ENCODE assay signal across 24 cellular contexts in the genomic region with DNA sequence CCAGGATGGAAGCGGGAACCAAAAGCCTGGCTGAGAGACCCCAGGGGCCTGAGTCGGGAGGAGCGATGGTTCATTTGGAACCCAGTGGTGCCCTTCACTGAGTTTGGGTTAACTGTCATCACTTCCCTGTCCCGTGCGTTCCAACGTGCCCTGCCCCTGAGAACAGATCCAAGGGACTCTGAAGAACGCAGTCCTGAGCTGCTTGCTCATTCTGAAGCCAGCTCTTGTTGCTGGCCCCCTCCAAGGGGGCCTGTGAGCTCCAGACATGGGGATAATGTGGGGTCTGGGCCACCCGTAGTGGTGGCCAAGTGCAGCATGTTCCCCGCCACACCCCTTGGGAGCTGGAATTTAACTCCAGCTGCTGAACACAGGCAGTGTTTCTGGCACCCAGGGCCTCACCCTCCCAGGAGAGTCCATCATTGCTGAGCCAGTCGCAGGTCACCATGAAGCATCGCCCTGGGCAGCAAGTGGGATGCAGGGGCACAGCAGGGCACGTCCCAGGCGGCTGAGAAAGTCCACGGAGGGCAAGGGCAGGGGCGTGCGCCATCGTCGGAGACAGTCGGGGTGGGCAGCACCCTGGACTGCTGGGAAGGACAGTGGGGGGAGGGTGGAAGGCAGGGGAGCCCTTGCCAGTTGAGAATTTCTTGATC.
"Had no signal": no experiment of that assay in that cellular context is flagged by ENCODE, and none has a peak within 500 bp of the region (broad histone marks: within the 10 kb centered on the region; RNA-seq: fewer than 3 reads in every experiment).

No MANE protein-coding gene starts in this region.

- H3K9me3 Mint-ChIP-seq: activated naive CD4-positive, alpha-beta T cell treated with anti-CD3 and anti-CD28 coated beads for 36 hours; activated T-helper 2 cell treated with anti-CD3 and anti-CD28 coated beads, Interferon-gamma antibody, Interleukin-2, Interleukin-4, amounts not matched to agents 10 μg/mL and 5 μg/mL and 100 μg/mL, durations not matched to agents 14 hours and 24 hours and 36 hours; naive thymus-derived CD4-positive, alpha-beta T cell; neural crest cell; T-cell had no signal

- H3K36me3 Mint-ChIP-seq: naive thymus-derived CD4-positive, alpha-beta T cell; T-cell had no signal

- H3K9me3 ChIP-seq: colonic mucosa, esophagus squamous epithelium, gastroesophageal sphincter, lower lobe of right lung, prostate gland, right atrium auricular region, stomach had no signal

- H3K27me3 ChIP-seq: colonic mucosa, esophagus squamous epithelium, gastroesophageal sphincter, right atrium auricular region, stomach had no signal

- H3K4me3 ChIP-seq: colonic mucosa, esophagus squamous epithelium, gastroesophageal sphincter, lower lobe of right lung, prostate gland, right atrium auricular region, stomach had no signal

- H3K27ac ChIP-seq: colonic mucosa, esophagus squamous epithelium, gastroesophageal sphincter, lower lobe of right lung, prostate gland, right atrium auricular region, stomach had no signal

- FAIRE-seq: bronchial epithelial cell, TTC549 had no signal

- H3K27ac Mint-ChIP-seq: activated CD8-positive, alpha-beta T cell treated with anti-CD3 and anti-CD28 coated beads, Interleukin-2, amount 10 ng/mL, durations not matched to agents 7 days and 5 days; activated naive CD4-positive, alpha-beta T cell treated with anti-CD3 and anti-CD28 coated beads for 36 hours; activated T-helper 2 cell treated with anti-CD3 and anti-CD28 coated beads, Interferon-gamma antibody, Interleukin-2, Interleukin-4, amounts not matched to agents 10 μg/mL and 5 μg/mL and 100 μg/mL, durations not matched to agents 14 hours and 24 hours and 36 hours; T-cell had no signal

- H3K4me1 ChIP-seq: colonic mucosa, gastroesophageal sphincter, lower lobe of right lung, prostate gland, right atrium auricular region had no signal

- H3K4me3 Mint-ChIP-seq: activated CD8-positive, alpha-beta T cell treated with anti-CD3 and anti-CD28 coated beads, Interleukin-2, amount 10 ng/mL, durations not matched to agents 7 days and 5 days; activated naive CD4-positive, alpha-beta T cell treated with anti-CD3 and anti-CD28 coated beads for 36 hours; naive thymus-derived CD4-positive, alpha-beta T cell; neural crest cell; T-cell had no signal

- H3K4me1 Mint-ChIP-seq: neural crest cell, T-cell had no signal

- DNase-seq: activated CD4-positive, alpha-beta T cell treated with anti-CD3 and anti-CD28 coated beads for 1 hour; activated CD4-positive, alpha-beta T cell treated with anti-CD3 and anti-CD28 coated beads, Interleukin-2, amount 50 U/mL, for 1 hour; activated CD8-positive, alpha-beta T cell treated with anti-CD3 and anti-CD28 coated beads, Interleukin-2, amount 10 ng/mL, durations not matched to agents 7 days and 5 days; activated naive CD4-positive, alpha-beta T cell treated with anti-CD3 and anti-CD28 coated beads for 36 hours; activated T-cell treated with anti-CD3 and anti-CD28 coated beads, Interleukin-2, amount 50 U/mL, for 1 hour; amygdala; colonic mucosa; esophagus squamous epithelium; hypothalamus; lower lobe of right lung; mesendoderm; naive thymus-derived CD4-positive, alpha-beta T cell; stimulated activated CD4-positive, alpha-beta T cell treated with anti-CD3 and anti-CD28 coated beads, Interleukin-12 subunit alpha, Interleukin-12 subunit beta, amount 100 ng/mL, for 4 hours; stomach; trophoblast cell had no signal

- ATAC-seq: activated CD8-positive, alpha-beta T cell treated with anti-CD3 and anti-CD28 coated beads, Interleukin-2, amount 10 ng/mL, durations not matched to agents 7 days and 5 days; gastroesophageal sphincter; naive thymus-derived CD4-positive, alpha-beta T cell; SK-N-SH treated with all-trans-retinoic acid at 6 μM for 48 hours; T-cell had no signal

- H3K36me3 ChIP-seq: colonic mucosa, esophagus squamous epithelium, prostate gland, right atrium auricular region had no signal

- H3K27me3 Mint-ChIP-seq: naive thymus-derived CD4-positive, alpha-beta T cell; T-cell had no signal
